In genomic region chr2:164967781-164968228, GRCh38 we compare ENCODE assay signal across 9 cellular contexts. TPM values are rescaled to one million over a fixed set of nuclear protein-coding genes. Genes with fewer than 3 reads are reported as not detected.
A peak's percentile ranks its signal among the peaks of the same experiment; 100 is the strongest.
DNase-seq lines count a peak whose midpoint lies in the region; ATAC-seq, FAIRE-seq and TF ChIP-seq lines count a peak whose summit lies in the region.
"Had no signal": no experiment of that assay in that cellular context is flagged by ENCODE, and none has a peak within 500 bp of the region (broad histone marks: within the 10 kb centered on the region; RNA-seq: fewer than 3 reads in every experiment).

No MANE protein-coding gene starts in this region.

- H3K9me3 ChIP-seq in upper lobe of right lung, result no peaks in the 10 kb centered on the region
- H3K9me3 ChIP-seq in small intestine (ENCODE audit: control insufficient read depth, low read depth), result no peaks in the 10 kb centered on the region

- H3K4me1 ChIP-seq in upper lobe of right lung (no peaks in the 10 kb centered on the region), small intestine (ENCODE audit: control insufficient read depth in 2 of 2, insufficient read depth in 1 of 2, low read depth in 1 of 2, low read length in 1 of 2) (no peaks in the 10 kb centered on the region)

- H3K27me3 ChIP-seq in upper lobe of right lung, result no peaks in the 10 kb centered on the region
- H3K27me3 ChIP-seq in small intestine (ENCODE audit: control insufficient read depth in 2 of 2, insufficient read depth in 2 of 2, low read length in 2 of 2), result peaks cover 0 to 2% of the 10 kb centered on the region in 2 donors

- H3K4me3 ChIP-seq in astrocyte of the cerebellum (ENCODE audit: low read depth, low read length), result no peak overlapping the region
- no peak overlapping the region for H3K4me3 ChIP-seq in upper lobe of right lung
- H3K4me3 ChIP-seq in small intestine (ENCODE audit: low read depth in 1 of 2, low read length in 2 of 2), result no peak overlapping the region

- peak; percentile 93 for ATAC-seq in upper lobe of right lung

- intact Hi-C loops in upper lobe of right lung (cut with DNase I), result no loop called here

- 77 to 87% (median 82%) methylated on average over 2 of the region's 2 CpGs for WGBS in small intestine, 3 donors

- peak; percentile 75 for DNase-seq in HK-2 (ENCODE audit: unreplicated experiment)
- peak; percentile 86 for DNase-seq in astrocyte of the cerebellum (ENCODE audit: low read depth)
- peak; percentile 22 for DNase-seq in iPS-NIHi7 (ENCODE audit: extremely low spot score)
- DNase-seq in upper lobe of right lung, result no peak
- DNase-seq in middle frontal gyrus (ENCODE audit: extremely low spot score, low spot score), result no peak
- no peak for DNase-seq in T-helper 2 cell
- no peak for DNase-seq in small intestine
- DNase-seq: activated naive CD8-positive, alpha-beta T cell treated with anti-CD3 and anti-CD28 coated beads, Interleukin-2, amount 10 ng/mL, durations not matched to agents 7 days and 5 days; OCI-M1 had no signal

- TF ChIP-seq CTCF in astrocyte of the cerebellum (IDR thresholded peaks at IDR 0.05; ENCODE audit: low read depth, low read length, missing control alignments) (no peak), upper lobe of right lung (IDR thresholded peaks at IDR 0.05) (no peak)

- H3K36me3 ChIP-seq in upper lobe of right lung (no peaks in the 10 kb centered on the region), small intestine (ENCODE audit: control insufficient read depth in 2 of 2, insufficient read depth in 2 of 2, low read length in 2 of 2) (no peaks in the 10 kb centered on the region)

- H3K27ac ChIP-seq in upper lobe of right lung, result no peak overlapping the region
- H3K27ac ChIP-seq in small intestine (ENCODE audit: low read depth in 1 of 2, low read length in 1 of 2), result no peak overlapping the region

- no peak for FAIRE-seq in small intestine (lab: Jason Lieb, UNC)

- in situ Hi-C loops in astrocyte of the cerebellum (cut with HindIII; ENCODE audit: low sequenced_read_pairs), result no loop called here

RNA-seq across cellular contexts. Expression of gene SLC38A11, which starts 12.5 kb away (rescaled TPM):
- total RNA-seq in upper lobe of right lung, result 0.41 TPM
- polyA plus RNA-seq in small intestine, result 1 to 10 TPM in 1 of 3 donors, under 1 TPM in 2; 0.22 to 7.2 (median 0.27) TPM
- total RNA-seq: activated naive CD8-positive, alpha-beta T cell treated with anti-CD3 and anti-CD28 coated beads, Interleukin-2, amount 10 ng/mL, durations not matched to agents 7 days and 5 days had no signal

Comparison
In these comparisons a context has a peak if more than half of its experiments do, and no peak if none do; other contexts are left out.
1. DNase-seq: peak in HK-2 (single experiment), astrocyte of the cerebellum (single experiment) and iPS-NIHi7 (single experiment); none in upper lobe of right lung (single experiment), middle frontal gyrus (single experiment), T-helper 2 cell (0 of 5) and small intestine (single experiment).